Comparison of ENCODE assay signal across 8 cellular contexts in the genomic region with DNA sequence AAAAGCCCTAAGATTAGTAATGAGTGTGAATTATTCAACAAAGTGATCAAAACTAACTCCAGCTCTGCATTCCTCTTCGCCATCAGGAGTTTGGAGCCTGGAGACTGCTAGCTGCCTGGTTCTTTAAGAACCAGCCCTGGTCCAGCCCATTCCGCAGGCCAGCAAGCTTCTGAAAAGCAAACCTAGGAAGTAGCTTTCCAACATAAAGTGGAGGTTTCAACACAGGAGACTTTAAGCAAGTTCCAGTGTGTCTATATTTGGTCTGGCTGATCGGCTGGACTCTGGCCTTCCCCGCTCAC. TPM values are rescaled to one million over a fixed set of nuclear protein-coding genes. Genes with fewer than 3 reads are reported as not detected.
DNase-seq lines count a peak whose midpoint lies in the region; ATAC-seq, FAIRE-seq and TF ChIP-seq lines count a peak whose summit lies in the region.
"Not testable (repeated sequence)": the region's sequence is repeated elsewhere in the genome, so short reads cannot be mapped to it uniquely, and the experiment has no call there.

No MANE protein-coding gene starts in this region.

- H4K20me1 ChIP-seq in astrocyte (ENCODE audit: insufficient read depth, low read length); HepG2 (ENCODE audit: insufficient read depth, low read length): not testable (repeated sequence)

- H3K36me3 ChIP-seq in astrocyte (ENCODE audit: insufficient read depth, low read length); esophagus (ENCODE audit: control insufficient read depth in 2 of 2, insufficient read depth in 2 of 2, low read length in 1 of 2); HepG2 (replicated peaks in 1 of 2; ENCODE audit: control insufficient read depth in 1 of 2, insufficient read depth in 2 of 2, low read length in 2 of 2); parathyroid adenoma (ENCODE audit: control insufficient read depth, insufficient read depth, low read length); tibial nerve: not testable (repeated sequence)

- H3K9me3 Mint-ChIP-seq in CD4-positive, alpha-beta T cell; T-helper 1 cell treated with Interleukin-12 subunit alpha and Interleukin-12 subunit beta and Interleukin-4 antibody, amounts not matched to agents 30 μg/mL and 1 μg/mL, for 36 hours; astrocyte (ENCODE audit: unreplicated experiment): not testable (repeated sequence)

- H3K27ac ChIP-seq in CD4-positive, alpha-beta T cell (ENCODE audit: low read depth, low read length): peak overlapping the region; percentile 74
- H3K27ac ChIP-seq in astrocyte (ENCODE audit: low read depth, low read length) (peak overlapping the region; percentile 79), esophagus (ENCODE audit: low read depth in 2 of 2, low read length in 1 of 2) (peak overlapping the region; percentile 88 to 90), HepG2 (ENCODE audit: extremely low read length, insufficient read depth, low read length) (peak overlapping the region; percentile 97), parathyroid adenoma (peak overlapping the region; percentile 95), tibial nerve (peak overlapping the region; percentile 76 to 93 (median 86))

- H3K4me1 ChIP-seq in astrocyte (ENCODE audit: insufficient read depth, low read length): peaks cover 13% of the 10 kb centered on the region
- H3K4me1 ChIP-seq in esophagus (ENCODE audit: control insufficient read depth in 2 of 2, insufficient read depth in 2 of 2, low read length in 1 of 2): not testable (repeated sequence)
- peaks cover 31% of the 10 kb centered on the region for H3K4me1 ChIP-seq in HepG2 (ENCODE audit: insufficient read depth, low read length)
- peaks cover 13% of the 10 kb centered on the region for H3K4me1 ChIP-seq in parathyroid adenoma
- peaks cover 0 to 24% (median 17%) of the 10 kb centered on the region in 4 donors for H3K4me1 ChIP-seq in tibial nerve

- H3K79me2 ChIP-seq in astrocyte (ENCODE audit: insufficient read depth, low read length): peaks cover 11% of the 10 kb centered on the region
- H3K79me2 ChIP-seq in HepG2 (ENCODE audit: insufficient read depth, low read length): peaks cover 27% of the 10 kb centered on the region
- H3K79me2 ChIP-seq in parathyroid adenoma: peaks cover 11% of the 10 kb centered on the region

- H3K4me3 Mint-ChIP-seq in CD4-positive, alpha-beta T cell: peak overlapping the region; percentile 97
- H3K4me3 Mint-ChIP-seq in T-helper 1 cell treated with Interleukin-12 subunit alpha and Interleukin-12 subunit beta and Interleukin-4 antibody, amounts not matched to agents 30 μg/mL and 1 μg/mL, for 36 hours: peak overlapping the region; percentile 91
- H3K4me3 Mint-ChIP-seq in astrocyte (ENCODE audit: unreplicated experiment): peak overlapping the region; percentile 82

- peaks cover 50% of the 10 kb centered on the region for H3K4me1 Mint-ChIP-seq in CD4-positive, alpha-beta T cell (ENCODE audit: low read depth)
- H3K4me1 Mint-ChIP-seq in T-helper 1 cell treated with Interleukin-12 subunit alpha and Interleukin-12 subunit beta and Interleukin-4 antibody, amounts not matched to agents 30 μg/mL and 1 μg/mL, for 36 hours (ENCODE audit: low read depth): peaks cover 32% of the 10 kb centered on the region
- H3K4me1 Mint-ChIP-seq in astrocyte (ENCODE audit: low read depth, unreplicated experiment): not testable (repeated sequence)

- H3K4me3 ChIP-seq in astrocyte (ENCODE audit: insufficient read depth, low read depth, low read length): peak overlapping the region; percentile 65
- H3K4me3 ChIP-seq in esophagus (ENCODE audit: low read depth in 1 of 2, low read length in 2 of 2): peak overlapping the region; percentile 55 to 70
- H3K4me3 ChIP-seq in HepG2 (replicated peaks in 1 of 3; ENCODE audit: insufficient read depth in 1 of 3, low read depth in 2 of 3, low read length in 3 of 3): peak overlapping the region; percentile 63 to 76 (median 74)
- peak overlapping the region; percentile 79 for H3K4me3 ChIP-seq in parathyroid adenoma (ENCODE audit: low read depth, low read length)
- peak overlapping the region; percentile 45 to 73 (median 64) for H3K4me3 ChIP-seq in tibial nerve

- TF ChIP-seq POLR2A in HepG2 (IDR thresholded peaks at IDR 0.05; ENCODE audit: insufficient read depth in 1 of 2, low read depth in 2 of 2, low read length in 2 of 2); tibial nerve (IDR thresholded peaks at IDR 0.05): not testable (repeated sequence)

- H3K9ac ChIP-seq in astrocyte (ENCODE audit: low read length): peak overlapping the region; percentile 93
- peak overlapping the region; percentile 92 for H3K9ac ChIP-seq in HepG2 (ENCODE audit: insufficient read depth, low read depth, low read length)
- H3K9ac ChIP-seq in parathyroid adenoma: peak overlapping the region; percentile 16

- POLR2A ChIA-PET in CD4-positive, alpha-beta T cell (lab: Charles Lee): interaction anchor here (0.5 to 5.7 kb wide), 29 partner anchors 12 to 1284 kb away, joined by 3 to 88 read pairs (median 6); partner anchors contain the start of genes ACOT4, ACOT6, COQ6 and DNAL1
- POLR2A ChIA-PET in HepG2 (lab: Yijun Ruan, JAX): interaction anchor here (0.6 to 6.4 kb wide), 20 partner anchors 9 to 511 kb away, joined by 3 to 108 read pairs (median 5); partner anchors contain the start of genes ACOT1, ACOT6, NUMB and PTGR2

- H3K27ac Mint-ChIP-seq in CD4-positive, alpha-beta T cell: peak overlapping the region; percentile 98
- peak overlapping the region; percentile 92 for H3K27ac Mint-ChIP-seq in T-helper 1 cell treated with Interleukin-12 subunit alpha and Interleukin-12 subunit beta and Interleukin-4 antibody, amounts not matched to agents 30 μg/mL and 1 μg/mL, for 36 hours
- peak overlapping the region; percentile 95 for H3K27ac Mint-ChIP-seq in astrocyte (ENCODE audit: unreplicated experiment)

- TSS peak; percentile 77 for BruUV-seq in HepG2 (replicated peaks; lab: Mats Ljungman, UMichigan)

- intact Hi-C loops in CD4-positive, alpha-beta T cell (cut with DNase I, micrococcal nuclease): loop anchor here (1.0 to 2.0 kb wide), 4 partner anchors 24 to 61 kb away; partner anchors contain the start of gene ACOT6 (in 2 of the 2)
- intact Hi-C loops in HepG2 (cut with micrococcal nuclease; ENCODE audit: unreplicated experiment): loop anchor here (10.0 kb wide), 1 partner anchor 54 kb away; no protein-coding TSS in a partner anchor

- not testable (repeated sequence) for TF ChIP-seq RAD21 in HepG2 (CRISPR knock-in tag; IDR thresholded peaks at IDR 0.05)

- peak; percentile 8 for ATAC-seq in CD4-positive, alpha-beta T cell (ENCODE audit: poor library complexity)
- peak; percentile 6 for ATAC-seq in HG03565 (IDR thresholded peaks at IDR 0.05; ENCODE audit: unreplicated experiment)
- ATAC-seq in HepG2: not testable (repeated sequence)

- WGBS in esophagus, 2 donors: 3 to 9% methylated on average over 4 of the region's 4 CpGs
- 0% methylated on average over 2 of the region's 4 CpGs for WGBS in HepG2 (ENCODE audit: low lambda C conversion rate)
- WGBS in tibial nerve, 2 donors: 9% methylated on average over 3 to 4 of the region's 4 CpGs

- TF ChIP-seq CTCF in CD4-positive, alpha-beta T cell (IDR thresholded peaks at IDR 0.05); astrocyte (IDR thresholded peaks at IDR 0.05; ENCODE audit: insufficient read depth, low read depth, low read length); HepG2 (CRISPR knock-in tag; IDR thresholded peaks at IDR 0.05); parathyroid adenoma (IDR thresholded peaks at IDR 0.05); tibial nerve (IDR thresholded peaks at IDR 0.05): not testable (repeated sequence)

- TF ChIP-seq EP300 in HepG2 (IDR thresholded peaks at IDR 0.05; ENCODE audit: low read depth in 2 of 2, low read length in 2 of 2): peak in 1 of 2 experiments; percentile 28; a peak in 1 of 4 replicates
- TF ChIP-seq EP300 in HepG2 (CRISPR knock-in tag; IDR thresholded peaks at IDR 0.05; ENCODE audit: borderline replicate concordance); tibial nerve (IDR thresholded peaks at IDR 0.05): not testable (repeated sequence)

- not testable (repeated sequence) for H3K27me3 ChIP-seq in CD4-positive, alpha-beta T cell (ENCODE audit: control insufficient read depth, insufficient read depth, low read length); astrocyte (ENCODE audit: insufficient read depth, low read length); esophagus (ENCODE audit: control insufficient read depth in 1 of 2, insufficient read depth in 2 of 2, low read length in 2 of 2); HepG2 (ENCODE audit: control insufficient read depth in 1 of 2, insufficient read depth in 2 of 2, low read length in 2 of 2); parathyroid adenoma (ENCODE audit: control insufficient read depth, insufficient read depth, low read length); tibial nerve

- not testable (repeated sequence) for H3K9me3 ChIP-seq in CD4-positive, alpha-beta T cell (ENCODE audit: control insufficient read depth, low read length); astrocyte (ENCODE audit: insufficient read depth, low read depth, low read length); esophagus (ENCODE audit: control insufficient read depth in 2 of 2, insufficient read depth in 1 of 2, low read depth in 1 of 2, low read length in 1 of 2); HepG2 (ENCODE audit: low read length); parathyroid adenoma (ENCODE audit: control insufficient read depth, low read length); tibial nerve

- H2AFZ ChIP-seq in astrocyte (ENCODE audit: low read depth, low read length) (peak overlapping the region; percentile 93), parathyroid adenoma (peak overlapping the region; percentile 99)
- H2AFZ ChIP-seq in HepG2 (ENCODE audit: low read length): not testable (repeated sequence)

- not testable (repeated sequence) for H3K27me3 Mint-ChIP-seq in CD4-positive, alpha-beta T cell; T-helper 1 cell treated with Interleukin-12 subunit alpha and Interleukin-12 subunit beta and Interleukin-4 antibody, amounts not matched to agents 30 μg/mL and 1 μg/mL, for 36 hours (ENCODE audit: low read depth); astrocyte (ENCODE audit: low read depth, unreplicated experiment)

- not testable (repeated sequence) for FAIRE-seq in astrocyte (lab: Jason Lieb, UNC)
- FAIRE-seq in HepG2 (lab: Jason Lieb, UNC): peak; percentile 100

- peak overlapping the region; percentile 84 for H3K4me2 ChIP-seq in astrocyte (ENCODE audit: low read length)
- peak overlapping the region; percentile 86 for H3K4me2 ChIP-seq in HepG2 (ENCODE audit: low read depth, low read length)
- peak overlapping the region; percentile 97 for H3K4me2 ChIP-seq in parathyroid adenoma (ENCODE audit: low read length)

- peaks cover 50% of the 10 kb centered on the region for H3K36me3 Mint-ChIP-seq in CD4-positive, alpha-beta T cell (ENCODE audit: low read depth)
- H3K36me3 Mint-ChIP-seq in T-helper 1 cell treated with Interleukin-12 subunit alpha and Interleukin-12 subunit beta and Interleukin-4 antibody, amounts not matched to agents 30 μg/mL and 1 μg/mL, for 36 hours (ENCODE audit: low read depth): peaks cover 24% of the 10 kb centered on the region
- H3K36me3 Mint-ChIP-seq in astrocyte (ENCODE audit: low read depth, unreplicated experiment): not testable (repeated sequence)

- CTCF ChIA-PET in CD4-positive, alpha-beta T cell (lab: Charles Lee): interaction anchor here (1.3 to 4.7 kb wide), 2 partner anchors 61 to 78 kb away, joined by 7 to 37 read pairs; partner anchors contain the start of gene RIOX1
- CTCF ChIA-PET in HepG2 (lab: Yijun Ruan, JAX; ENCODE audit: low intra/inter-chr PET ratio, low total read pairs): interaction anchor here (2.9 to 3.0 kb wide), 2 partner anchors 30 to 60 kb away, joined by 9 to 12 read pairs; no protein-coding TSS in a partner anchor

- DNase-seq in CD4-positive, alpha-beta T cell; astrocyte (ENCODE audit: low read depth); HepG2 (ENCODE audit: low spot score); tibial nerve (ENCODE audit: low spot score in 2 of 2): not testable (repeated sequence)

- in situ Hi-C loops in HepG2 (cut with HindIII; ENCODE audit: extremely low pct_ligation_motif_present, low pct_unique_long_range_greater_than_20kb): not testable (repeated sequence)

RNA-seq across cellular contexts. Expression of gene ACOT2, which starts 0.2 kb away (rescaled TPM):
- 10 to 100 TPM; 16.1 to 17.6 TPM for total RNA-seq in CD4-positive, alpha-beta T cell
- total RNA-seq in astrocyte: 15.7 and 17.8 TPM in 2 replicates
- 10 to 100 TPM in 1 of 2 donors, 1 to 10 TPM in 1; 9.7 to 19.1 TPM for polyA plus RNA-seq in esophagus
- total RNA-seq in HepG2 (2016; rRNA removed; fragmentation: Illumina TruSeq; extraction: Trizol): 110 and 124 TPM in 2 replicates
- total RNA-seq in HepG2 (2016; cell fraction: cytosol; rRNA removed; fragmentation: Illumina TruSeq; extraction: Trizol; ENCODE audit: low read depth): 14.7 and 17.6 TPM in 2 replicates
- total RNA-seq in HepG2 (2016; cell fraction: insoluble cytoplasmic fraction; rRNA removed; fragmentation: Illumina TruSeq; extraction: Trizol): 109 and 116 TPM in 2 replicates
- total RNA-seq in HepG2 (2016; cell fraction: membrane; rRNA removed; fragmentation: Illumina TruSeq; extraction: Trizol): 22.3 and 24.6 TPM in 2 replicates
- total RNA-seq in HepG2 (2016; cell fraction: nucleus; rRNA removed; fragmentation: Illumina TruSeq; extraction: Trizol): 40.8 and 48.3 TPM in 2 replicates
- 60.0 and 71.6 TPM in 2 replicates for polyA plus RNA-seq in HepG2 (2011; rRNA removed)
- polyA plus RNA-seq in HepG2 (2011; cell fraction: cytosol; rRNA removed): 93.9 and 113 TPM in 2 replicates
- 64.7 and 68.1 TPM in 2 replicates for polyA plus RNA-seq in HepG2 (2011; cell fraction: nucleus; rRNA removed)
- polyA plus RNA-seq in HepG2 (2012): 59.4 and 64.3 TPM in 2 replicates
- 14.7 and 14.8 TPM in 2 replicates for polyA plus RNA-seq in HepG2 (2016; cell fraction: cytosol; fragmentation: Illumina TruSeq; extraction: Trizol; ENCODE audit: low read depth)
- 89.8 and 98.1 TPM in 2 replicates for polyA plus RNA-seq in HepG2 (2016; cell fraction: insoluble cytoplasmic fraction; fragmentation: Illumina TruSeq; extraction: Trizol; ENCODE audit: low read depth)
- polyA plus RNA-seq in HepG2 (2016; cell fraction: membrane; fragmentation: Illumina TruSeq; extraction: Trizol; ENCODE audit: low read depth): 16.3 and 17.4 TPM in 2 replicates
- polyA plus RNA-seq in HepG2 (2016; cell fraction: nucleus; fragmentation: Illumina TruSeq; extraction: Trizol; ENCODE audit: insufficient read depth, low read depth): 58.3 and 63.3 TPM in 2 replicates
- 20.5 and 68.0 TPM in 2 replicates for polyA minus RNA-seq in HepG2 (2011; rRNA and poly(A)+ RNA removed; ENCODE audit: low replicate concordance)
- 34.6 and 41.1 TPM in 2 replicates for polyA minus RNA-seq in HepG2 (2011; cell fraction: cytosol; rRNA and poly(A)+ RNA removed)
- 26.5 and 28.0 TPM in 2 replicates for polyA minus RNA-seq in HepG2 (2011; cell fraction: nucleus; rRNA and poly(A)+ RNA removed)
- 10 to 100 TPM; 25.9 to 95.0 (median 72.7) TPM for total RNA-seq in tibial nerve

RNA-seq across cellular contexts. Expression of gene HEATR4, which starts 10.1 kb away (rescaled TPM):
- total RNA-seq in CD4-positive, alpha-beta T cell: not detected
- not detected in 2 replicates for total RNA-seq in astrocyte
- under 1 TPM; 0.05 to 0.67 TPM for polyA plus RNA-seq in esophagus
- total RNA-seq in HepG2 (2016; rRNA removed; fragmentation: Illumina TruSeq; extraction: Trizol): 0.22 TPM in 1 of 2 replicates, not detected in the other
- total RNA-seq in HepG2 (2016; cell fraction: cytosol; rRNA removed; fragmentation: Illumina TruSeq; extraction: Trizol; ENCODE audit: low read depth): 0.09 TPM in 1 of 2 replicates, not detected in the other
- total RNA-seq in HepG2 (2016; cell fraction: insoluble cytoplasmic fraction; rRNA removed; fragmentation: Illumina TruSeq; extraction: Trizol): 0.04 and 0.17 TPM in 2 replicates
- total RNA-seq in HepG2 (2016; cell fraction: membrane; rRNA removed; fragmentation: Illumina TruSeq; extraction: Trizol): 0.06 TPM in 1 of 2 replicates, not detected in the other
- 0.40 TPM in 1 of 2 replicates, not detected in the other for total RNA-seq in HepG2 (2016; cell fraction: nucleus; rRNA removed; fragmentation: Illumina TruSeq; extraction: Trizol)
- polyA plus RNA-seq in HepG2 (2011; rRNA removed): 0.08 TPM in 1 of 2 replicates, not detected in the other
- 0.01 TPM in 2 replicates for polyA plus RNA-seq in HepG2 (2011; cell fraction: cytosol; rRNA removed)
- polyA plus RNA-seq in HepG2 (2011; cell fraction: nucleus; rRNA removed): 0.14 and 0.17 TPM in 2 replicates
- 1.6 and 1.9 TPM in 2 replicates for polyA plus RNA-seq in HepG2 (2012)
- not detected in 2 replicates for polyA plus RNA-seq in HepG2 (2016; cell fraction: cytosol; fragmentation: Illumina TruSeq; extraction: Trizol; ENCODE audit: low read depth)
- not detected in 2 replicates for polyA plus RNA-seq in HepG2 (2016; cell fraction: insoluble cytoplasmic fraction; fragmentation: Illumina TruSeq; extraction: Trizol; ENCODE audit: low read depth)
- not detected in 2 replicates for polyA plus RNA-seq in HepG2 (2016; cell fraction: membrane; fragmentation: Illumina TruSeq; extraction: Trizol; ENCODE audit: low read depth)
- polyA plus RNA-seq in HepG2 (2016; cell fraction: nucleus; fragmentation: Illumina TruSeq; extraction: Trizol; ENCODE audit: insufficient read depth, low read depth): 0.25 TPM in 1 of 2 replicates, not detected in the other
- polyA minus RNA-seq in HepG2 (2011; rRNA and poly(A)+ RNA removed; ENCODE audit: low replicate concordance): 0.20 and 0.58 TPM in 2 replicates
- polyA minus RNA-seq in HepG2 (2011; cell fraction: cytosol; rRNA and poly(A)+ RNA removed): not detected in 2 replicates
- polyA minus RNA-seq in HepG2 (2011; cell fraction: nucleus; rRNA and poly(A)+ RNA removed): 1.1 and 1.2 TPM in 2 replicates
- total RNA-seq in tibial nerve: 1 to 10 TPM in 2 of 4 donors, under 1 TPM in 2; 0.21 to 2.9 (median 1.2) TPM

RNA-seq across cellular contexts. Expression of gene ACOT4, which starts 22.8 kb away (rescaled TPM):
- total RNA-seq in CD4-positive, alpha-beta T cell: 1 to 10 TPM; 1.0 to 1.2 TPM
- total RNA-seq in astrocyte (0.14 TPM in 1 of 2 replicates, not detected in the other), HepG2 (2016; rRNA removed; fragmentation: Illumina TruSeq; extraction: Trizol) (0.04 TPM in 1 of 2 replicates, not detected in the other), tibial nerve (1 to 10 TPM in 2 of 4 donors, under 1 TPM in 2; 0.20 to 3.3 (median 1.6) TPM)
- polyA plus RNA-seq in esophagus (1 to 10 TPM; 1.3 to 2.2 TPM), HepG2 (2011; rRNA removed) (0.05 TPM in 1 of 2 replicates, not detected in the other)
- total RNA-seq in HepG2 (2016; cell fraction: cytosol; rRNA removed; fragmentation: Illumina TruSeq; extraction: Trizol; ENCODE audit: low read depth): not detected in 2 replicates
- total RNA-seq in HepG2 (2016; cell fraction: insoluble cytoplasmic fraction; rRNA removed; fragmentation: Illumina TruSeq; extraction: Trizol): 0.04 TPM in 1 of 2 replicates, not detected in the other
- total RNA-seq in HepG2 (2016; cell fraction: membrane; rRNA removed; fragmentation: Illumina TruSeq; extraction: Trizol): not detected in 2 replicates
- not detected in 2 replicates for total RNA-seq in HepG2 (2016; cell fraction: nucleus; rRNA removed; fragmentation: Illumina TruSeq; extraction: Trizol)
- 0.03 and 0.05 TPM in 2 replicates for polyA plus RNA-seq in HepG2 (2011; cell fraction: cytosol; rRNA removed)
- polyA plus RNA-seq in HepG2 (2011; cell fraction: nucleus; rRNA removed): 0.16 TPM in 1 of 2 replicates, not detected in the other
- polyA plus RNA-seq in HepG2 (2012): 0.07 and 0.08 TPM in 2 replicates
- not detected in 2 replicates for polyA plus RNA-seq in HepG2 (2016; cell fraction: cytosol; fragmentation: Illumina TruSeq; extraction: Trizol; ENCODE audit: low read depth)
- not detected in 2 replicates for polyA plus RNA-seq in HepG2 (2016; cell fraction: insoluble cytoplasmic fraction; fragmentation: Illumina TruSeq; extraction: Trizol; ENCODE audit: low read depth)
- 0.07 TPM in 1 of 2 replicates, not detected in the other for polyA plus RNA-seq in HepG2 (2016; cell fraction: membrane; fragmentation: Illumina TruSeq; extraction: Trizol; ENCODE audit: low read depth)
- polyA plus RNA-seq in HepG2 (2016; cell fraction: nucleus; fragmentation: Illumina TruSeq; extraction: Trizol; ENCODE audit: insufficient read depth, low read depth): not detected in 2 replicates
- 0.26 TPM in 1 of 2 replicates, not detected in the other for polyA minus RNA-seq in HepG2 (2011; rRNA and poly(A)+ RNA removed; ENCODE audit: low replicate concordance)
- not detected in 2 replicates for polyA minus RNA-seq in HepG2 (2011; cell fraction: cytosol; rRNA and poly(A)+ RNA removed)
- not detected in 2 replicates for polyA minus RNA-seq in HepG2 (2011; cell fraction: nucleus; rRNA and poly(A)+ RNA removed)

RNA-seq across cellular contexts. Expression of gene ACOT1, which starts 31.9 kb away (rescaled TPM):
- 1 to 10 TPM; 2.9 to 3.7 TPM for total RNA-seq in CD4-positive, alpha-beta T cell
- 2.1 and 2.5 TPM in 2 replicates for total RNA-seq in astrocyte
- polyA plus RNA-seq in esophagus: 1 to 10 TPM; 3.0 to 3.9 TPM
- 38.2 and 40.4 TPM in 2 replicates for total RNA-seq in HepG2 (2016; rRNA removed; fragmentation: Illumina TruSeq; extraction: Trizol)
- total RNA-seq in HepG2 (2016; cell fraction: cytosol; rRNA removed; fragmentation: Illumina TruSeq; extraction: Trizol; ENCODE audit: low read depth): 4.1 and 5.2 TPM in 2 replicates
- 36.2 and 38.3 TPM in 2 replicates for total RNA-seq in HepG2 (2016; cell fraction: insoluble cytoplasmic fraction; rRNA removed; fragmentation: Illumina TruSeq; extraction: Trizol)
- total RNA-seq in HepG2 (2016; cell fraction: membrane; rRNA removed; fragmentation: Illumina TruSeq; extraction: Trizol): 7.6 and 9.3 TPM in 2 replicates
- total RNA-seq in HepG2 (2016; cell fraction: nucleus; rRNA removed; fragmentation: Illumina TruSeq; extraction: Trizol): 21.0 and 22.0 TPM in 2 replicates
- polyA plus RNA-seq in HepG2 (2011; rRNA removed): 24.3 and 31.6 TPM in 2 replicates
- 33.0 and 37.5 TPM in 2 replicates for polyA plus RNA-seq in HepG2 (2011; cell fraction: cytosol; rRNA removed)
- 18.0 and 23.9 TPM in 2 replicates for polyA plus RNA-seq in HepG2 (2011; cell fraction: nucleus; rRNA removed)
- 14.1 and 23.5 TPM in 2 replicates for polyA plus RNA-seq in HepG2 (2012)
- polyA plus RNA-seq in HepG2 (2016; cell fraction: cytosol; fragmentation: Illumina TruSeq; extraction: Trizol; ENCODE audit: low read depth): 3.5 and 4.3 TPM in 2 replicates
- polyA plus RNA-seq in HepG2 (2016; cell fraction: insoluble cytoplasmic fraction; fragmentation: Illumina TruSeq; extraction: Trizol; ENCODE audit: low read depth): 37.7 and 41.3 TPM in 2 replicates
- polyA plus RNA-seq in HepG2 (2016; cell fraction: membrane; fragmentation: Illumina TruSeq; extraction: Trizol; ENCODE audit: low read depth): 5.2 and 5.5 TPM in 2 replicates
- polyA plus RNA-seq in HepG2 (2016; cell fraction: nucleus; fragmentation: Illumina TruSeq; extraction: Trizol; ENCODE audit: insufficient read depth, low read depth): 23.5 and 24.3 TPM in 2 replicates
- polyA minus RNA-seq in HepG2 (2011; rRNA and poly(A)+ RNA removed; ENCODE audit: low replicate concordance): 4.5 and 25.4 TPM in 2 replicates
- polyA minus RNA-seq in HepG2 (2011; cell fraction: cytosol; rRNA and poly(A)+ RNA removed): 12.0 and 13.8 TPM in 2 replicates
- 9.9 and 15.3 TPM in 2 replicates for polyA minus RNA-seq in HepG2 (2011; cell fraction: nucleus; rRNA and poly(A)+ RNA removed)
- total RNA-seq in tibial nerve: 10 to 100 TPM in 1 of 4 donors, 1 to 10 TPM in 3; 5.7 to 28.2 (median 8.5) TPM

RNA-seq across cellular contexts. Expression of gene ACOT6, which starts 43.5 kb away (rescaled TPM):
- not detected for total RNA-seq in CD4-positive, alpha-beta T cell
- not detected in 2 replicates for total RNA-seq in astrocyte
- polyA plus RNA-seq in esophagus: not detected
- 0.27 TPM in 1 of 2 replicates, not detected in the other for total RNA-seq in HepG2 (2016; rRNA removed; fragmentation: Illumina TruSeq; extraction: Trizol)
- 0.20 TPM in 1 of 2 replicates, not detected in the other for total RNA-seq in HepG2 (2016; cell fraction: cytosol; rRNA removed; fragmentation: Illumina TruSeq; extraction: Trizol; ENCODE audit: low read depth)
- 0.19 TPM in 2 replicates for total RNA-seq in HepG2 (2016; cell fraction: insoluble cytoplasmic fraction; rRNA removed; fragmentation: Illumina TruSeq; extraction: Trizol)
- total RNA-seq in HepG2 (2016; cell fraction: membrane; rRNA removed; fragmentation: Illumina TruSeq; extraction: Trizol): 0.21 and 0.31 TPM in 2 replicates
- total RNA-seq in HepG2 (2016; cell fraction: nucleus; rRNA removed; fragmentation: Illumina TruSeq; extraction: Trizol): not detected in 2 replicates
- 0.15 and 0.24 TPM in 2 replicates for polyA plus RNA-seq in HepG2 (2011; rRNA removed)
- 0.05 and 0.21 TPM in 2 replicates for polyA plus RNA-seq in HepG2 (2011; cell fraction: cytosol; rRNA removed)
- polyA plus RNA-seq in HepG2 (2011; cell fraction: nucleus; rRNA removed): not detected in 2 replicates
- polyA plus RNA-seq in HepG2 (2012): not detected in 2 replicates
- polyA plus RNA-seq in HepG2 (2016; cell fraction: cytosol; fragmentation: Illumina TruSeq; extraction: Trizol; ENCODE audit: low read depth): 0.10 TPM in 1 of 2 replicates, not detected in the other
- polyA plus RNA-seq in HepG2 (2016; cell fraction: insoluble cytoplasmic fraction; fragmentation: Illumina TruSeq; extraction: Trizol; ENCODE audit: low read depth): not detected in 2 replicates
- polyA plus RNA-seq in HepG2 (2016; cell fraction: membrane; fragmentation: Illumina TruSeq; extraction: Trizol; ENCODE audit: low read depth): 0.32 and 0.34 TPM in 2 replicates
- not detected in 2 replicates for polyA plus RNA-seq in HepG2 (2016; cell fraction: nucleus; fragmentation: Illumina TruSeq; extraction: Trizol; ENCODE audit: insufficient read depth, low read depth)
- polyA minus RNA-seq in HepG2 (2011; rRNA and poly(A)+ RNA removed; ENCODE audit: low replicate concordance): 0.12 and 0.28 TPM in 2 replicates
- polyA minus RNA-seq in HepG2 (2011; cell fraction: cytosol; rRNA and poly(A)+ RNA removed): 0.70 TPM in 1 of 2 replicates, not detected in the other
- 0.50 TPM in 1 of 2 replicates, not detected in the other for polyA minus RNA-seq in HepG2 (2011; cell fraction: nucleus; rRNA and poly(A)+ RNA removed)
- under 1 TPM in 1 of 4 donors, not detected in 3; 0.39 TPM for total RNA-seq in tibial nerve

Comparison
In these comparisons a context has a peak if more than half of its experiments do, and no peak if none do; other contexts are left out.
1. H3K9ac ChIP-seq: peak in every context shown above with its lines; median percentile 93 in astrocyte; 92 in HepG2; 16 in parathyroid adenoma.